Comparison of ENCODE assay signal across 1 cellular context in the genomic region with DNA sequence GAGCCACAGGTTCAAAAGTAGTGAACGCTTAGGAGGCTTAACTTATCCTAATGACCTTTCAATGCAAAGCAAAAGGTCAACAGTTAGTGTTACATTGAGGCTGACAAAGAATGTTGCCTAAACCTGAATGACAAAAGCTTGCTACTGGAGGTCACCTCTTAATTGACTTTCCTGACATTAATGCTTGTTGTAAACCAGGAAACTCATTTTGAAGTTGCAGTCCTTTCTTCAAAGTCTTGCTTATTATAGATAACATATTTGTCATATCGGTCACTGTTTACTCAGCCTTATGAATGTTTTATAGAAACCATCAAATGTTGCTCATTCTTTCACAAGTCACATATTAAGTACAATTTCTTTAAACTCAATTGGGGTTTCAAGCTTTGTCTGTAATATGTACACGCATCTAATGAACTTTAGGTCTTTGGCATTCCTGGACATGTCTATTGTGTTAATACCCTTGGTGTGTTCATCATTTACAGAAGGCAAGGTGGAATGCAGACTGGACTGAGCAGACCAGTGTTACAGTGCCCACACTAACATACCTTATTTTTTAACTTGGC.
TF ChIP-seq lines count a peak whose summit lies in the region.

No MANE protein-coding gene starts in this region.

TF ChIP-seq in HepG2, 621 proteins besides CTCF, POLR2A, EP300 and RAD21:
- no peak for TF ChIP-seq GATAD1 (CRISPR knock-in tag; IDR thresholded peaks at IDR 0.05)
- no peak for TF ChIP-seq CBX1 (IDR thresholded peaks at IDR 0.05; ENCODE audit: low read depth)
- no peak for TF ChIP-seq RARA (CRISPR knock-in tag; IDR thresholded peaks at IDR 0.05)
- no peak for TF ChIP-seq HNRNPL (IDR thresholded peaks at IDR 0.05; ENCODE audit: low read depth, low read length)
- no peak for TF ChIP-seq ZNF781 (CRISPR knock-in tag; IDR thresholded peaks at IDR 0.05; ENCODE audit: borderline replicate concordance, not compliant biosample characterization)
- TF ChIP-seq, protein P1, sequence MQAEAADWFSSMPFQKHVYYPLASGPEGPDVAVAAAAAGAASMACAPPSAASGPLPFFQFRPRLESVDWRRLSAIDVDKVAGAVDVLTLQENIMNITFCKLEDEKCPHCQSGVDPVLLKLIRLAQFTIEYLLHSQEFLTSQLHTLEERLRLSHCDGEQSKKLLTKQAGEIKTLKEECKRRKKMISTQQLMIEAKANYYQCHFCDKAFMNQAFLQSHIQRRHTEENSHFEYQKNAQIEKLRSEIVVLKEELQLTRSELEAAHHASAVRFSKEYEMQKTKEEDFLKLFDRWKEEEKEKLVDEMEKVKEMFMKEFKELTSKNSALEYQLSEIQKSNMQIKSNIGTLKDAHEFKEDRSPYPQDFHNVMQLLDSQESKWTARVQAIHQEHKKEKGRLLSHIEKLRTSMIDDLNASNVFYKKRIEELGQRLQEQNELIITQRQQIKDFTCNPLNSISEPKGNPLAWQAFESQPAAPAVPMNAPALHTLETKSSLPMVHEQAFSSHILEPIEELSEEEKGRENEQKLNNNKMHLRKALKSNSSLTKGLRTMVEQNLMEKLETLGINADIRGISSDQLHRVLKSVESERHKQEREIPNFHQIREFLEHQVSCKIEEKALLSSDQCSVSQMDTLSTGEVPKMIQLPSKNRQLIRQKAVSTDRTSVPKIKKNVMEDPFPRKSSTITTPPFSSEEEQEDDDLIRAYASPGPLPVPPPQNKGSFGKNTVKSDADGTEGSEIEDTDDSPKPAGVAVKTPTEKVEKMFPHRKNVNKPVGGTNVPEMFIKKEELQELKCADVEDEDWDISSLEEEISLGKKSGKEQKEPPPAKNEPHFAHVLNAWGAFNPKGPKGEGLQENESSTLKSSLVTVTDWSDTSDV (CRISPR knock-in tag; IDR thresholded peaks at IDR 0.05) = no peak
- TF ChIP-seq, protein P2, sequence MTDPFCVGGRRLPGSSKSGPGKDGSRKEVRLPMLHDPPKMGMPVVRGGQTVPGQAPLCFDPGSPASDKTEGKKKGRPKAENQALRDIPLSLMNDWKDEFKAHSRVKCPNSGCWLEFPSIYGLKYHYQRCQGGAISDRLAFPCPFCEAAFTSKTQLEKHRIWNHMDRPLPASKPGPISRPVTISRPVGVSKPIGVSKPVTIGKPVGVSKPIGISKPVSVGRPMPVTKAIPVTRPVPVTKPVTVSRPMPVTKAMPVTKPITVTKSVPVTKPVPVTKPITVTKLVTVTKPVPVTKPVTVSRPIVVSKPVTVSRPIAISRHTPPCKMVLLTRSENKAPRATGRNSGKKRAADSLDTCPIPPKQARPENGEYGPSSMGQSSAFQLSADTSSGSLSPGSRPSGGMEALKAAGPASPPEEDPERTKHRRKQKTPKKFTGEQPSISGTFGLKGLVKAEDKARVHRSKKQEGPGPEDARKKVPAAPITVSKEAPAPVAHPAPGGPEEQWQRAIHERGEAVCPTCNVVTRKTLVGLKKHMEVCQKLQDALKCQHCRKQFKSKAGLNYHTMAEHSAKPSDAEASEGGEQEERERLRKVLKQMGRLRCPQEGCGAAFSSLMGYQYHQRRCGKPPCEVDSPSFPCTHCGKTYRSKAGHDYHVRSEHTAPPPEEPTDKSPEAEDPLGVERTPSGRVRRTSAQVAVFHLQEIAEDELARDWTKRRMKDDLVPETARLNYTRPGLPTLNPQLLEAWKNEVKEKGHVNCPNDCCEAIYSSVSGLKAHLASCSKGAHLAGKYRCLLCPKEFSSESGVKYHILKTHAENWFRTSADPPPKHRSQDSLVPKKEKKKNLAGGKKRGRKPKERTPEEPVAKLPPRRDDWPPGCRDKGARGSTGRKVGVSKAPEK (CRISPR knock-in tag; IDR thresholded peaks at IDR 0.05; ENCODE audit: borderline replicate concordance) = no peak
- TF ChIP-seq ZIK1 (CRISPR knock-in tag; IDR thresholded peaks at IDR 0.05; ENCODE audit: borderline replicate concordance, low read depth) = no peak
- no peak for TF ChIP-seq ZNF577 (CRISPR knock-in tag; IDR thresholded peaks at IDR 0.05; ENCODE audit: borderline replicate concordance, low read depth)
- TF ChIP-seq, protein P3, sequence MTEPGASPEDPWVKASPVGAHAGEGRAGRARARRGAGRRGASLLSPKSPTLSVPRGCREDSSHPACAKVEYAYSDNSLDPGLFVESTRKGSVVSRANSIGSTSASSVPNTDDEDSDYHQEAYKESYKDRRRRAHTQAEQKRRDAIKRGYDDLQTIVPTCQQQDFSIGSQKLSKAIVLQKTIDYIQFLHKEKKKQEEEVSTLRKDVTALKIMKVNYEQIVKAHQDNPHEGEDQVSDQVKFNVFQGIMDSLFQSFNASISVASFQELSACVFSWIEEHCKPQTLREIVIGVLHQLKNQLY (CRISPR knock-in tag; IDR thresholded peaks at IDR 0.05) = no peak
- no peak for TF ChIP-seq KLF11 (CRISPR knock-in tag; IDR thresholded peaks at IDR 0.05)
- TF ChIP-seq PAX8 (CRISPR knock-in tag; IDR thresholded peaks at IDR 0.05; ENCODE audit: borderline replicate concordance) = no peak
- TF ChIP-seq, protein P4, sequence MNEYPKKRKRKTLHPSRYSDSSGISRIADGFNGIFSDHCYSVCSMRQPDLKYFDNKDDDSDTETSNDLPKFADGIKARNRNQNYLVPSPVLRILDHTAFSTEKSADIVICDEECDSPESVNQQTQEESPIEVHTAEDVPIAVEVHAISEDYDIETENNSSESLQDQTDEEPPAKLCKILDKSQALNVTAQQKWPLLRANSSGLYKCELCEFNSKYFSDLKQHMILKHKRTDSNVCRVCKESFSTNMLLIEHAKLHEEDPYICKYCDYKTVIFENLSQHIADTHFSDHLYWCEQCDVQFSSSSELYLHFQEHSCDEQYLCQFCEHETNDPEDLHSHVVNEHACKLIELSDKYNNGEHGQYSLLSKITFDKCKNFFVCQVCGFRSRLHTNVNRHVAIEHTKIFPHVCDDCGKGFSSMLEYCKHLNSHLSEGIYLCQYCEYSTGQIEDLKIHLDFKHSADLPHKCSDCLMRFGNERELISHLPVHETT (CRISPR knock-in tag; conservative IDR thresholded peaks at IDR 0.05) = no peak
- TF ChIP-seq MED1 (CRISPR knock-in tag; IDR thresholded peaks at IDR 0.05) = no peak
- TF ChIP-seq, protein P5, sequence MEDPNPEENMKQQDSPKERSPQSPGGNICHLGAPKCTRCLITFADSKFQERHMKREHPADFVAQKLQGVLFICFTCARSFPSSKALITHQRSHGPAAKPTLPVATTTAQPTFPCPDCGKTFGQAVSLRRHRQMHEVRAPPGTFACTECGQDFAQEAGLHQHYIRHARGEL (CRISPR knock-in tag; IDR thresholded peaks at IDR 0.05) = no peak
- no peak for TF ChIP-seq ZNF777 (CRISPR knock-in tag; IDR thresholded peaks at IDR 0.05)
- TF ChIP-seq, protein P6, sequence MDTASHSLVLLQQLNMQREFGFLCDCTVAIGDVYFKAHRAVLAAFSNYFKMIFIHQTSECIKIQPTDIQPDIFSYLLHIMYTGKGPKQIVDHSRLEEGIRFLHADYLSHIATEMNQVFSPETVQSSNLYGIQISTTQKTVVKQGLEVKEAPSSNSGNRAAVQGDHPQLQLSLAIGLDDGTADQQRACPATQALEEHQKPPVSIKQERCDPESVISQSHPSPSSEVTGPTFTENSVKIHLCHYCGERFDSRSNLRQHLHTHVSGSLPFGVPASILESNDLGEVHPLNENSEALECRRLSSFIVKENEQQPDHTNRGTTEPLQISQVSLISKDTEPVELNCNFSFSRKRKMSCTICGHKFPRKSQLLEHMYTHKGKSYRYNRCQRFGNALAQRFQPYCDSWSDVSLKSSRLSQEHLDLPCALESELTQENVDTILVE (CRISPR knock-in tag; IDR thresholded peaks at IDR 0.05) = no peak
- TF ChIP-seq PHF20 (CRISPR knock-in tag; IDR thresholded peaks at IDR 0.05) = no peak
